Comparison of ENCODE assay signal across 21 cellular contexts in genomic region chr15:46467041-46467440, GRCh38.
"Had no signal": no experiment of that assay in that cellular context is flagged by ENCODE, and none has a peak within 500 bp of the region (broad histone marks: within the 10 kb centered on the region; RNA-seq: fewer than 3 reads in every experiment).

No MANE protein-coding gene starts in this region.

- DNase-seq: colonic mucosa; cortex of kidney; effector CD8-positive, alpha-beta T cell; effector memory CD8-positive, alpha-beta T cell; endodermal cell; erythroblast; foreskin keratinocyte; gastrocnemius medialis; glutamatergic neuron; head of caudate nucleus; heart right ventricle; hippocampal formation; left cardiac atrium; left lung; left ventricle myocardium superior; lower lobe of right lung; mesenchymal stem cell; midbrain had no signal

- H3K4me3 ChIP-seq: colonic mucosa, gastrocnemius medialis, heart right ventricle, left lung, lower lobe of right lung had no signal

- H3K4me1 Mint-ChIP-seq: endodermal cell had no signal

- H3K36me3 ChIP-seq: colonic mucosa, gastrocnemius medialis, heart right ventricle, left lung, lower lobe of right lung had no signal

- H3K27me3 ChIP-seq: colonic mucosa, foreskin keratinocyte, gastrocnemius medialis, heart right ventricle, left lung had no signal

- H3K27ac Mint-ChIP-seq: dendritic cell treated with granulocyte-macrophage colony-stimulating factor and Interleukin-4, amounts not matched to agents 40 ng/mL and 50 ng/mL, for 4 days; effector memory CD8-positive, alpha-beta T cell; endodermal cell had no signal

- ATAC-seq: effector memory CD8-positive, alpha-beta T cell; esophagus mucosa; foreskin keratinocyte; gastrocnemius medialis; heart right ventricle; left cardiac atrium; left lung; left ventricle myocardium superior; lower lobe of right lung had no signal

- H3K9me3 ChIP-seq: colonic mucosa, gastrocnemius medialis, heart right ventricle, lower lobe of right lung had no signal

- H3K4me3 Mint-ChIP-seq: dendritic cell treated with granulocyte-macrophage colony-stimulating factor and Interleukin-4, amounts not matched to agents 40 ng/mL and 50 ng/mL, for 4 days; effector memory CD8-positive, alpha-beta T cell; endodermal cell had no signal

- H3K9me3 Mint-ChIP-seq: endodermal cell had no signal

- H3K4me1 ChIP-seq: colonic mucosa, foreskin keratinocyte, gastrocnemius medialis, heart right ventricle, left lung, lower lobe of right lung had no signal

- H3K27me3 Mint-ChIP-seq: dendritic cell treated with granulocyte-macrophage colony-stimulating factor and Interleukin-4, amounts not matched to agents 40 ng/mL and 50 ng/mL, for 4 days; effector memory CD8-positive, alpha-beta T cell had no signal

- H3K27ac ChIP-seq: colonic mucosa, epithelial cell of prostate, foreskin keratinocyte, gastrocnemius medialis, heart right ventricle, left lung, lower lobe of right lung had no signal
